11 cellular contexts compared by ENCODE assay signal in genomic region chr9:68793605-68794343, GRCh38.
A peak's percentile ranks its signal among the peaks of the same experiment; 100 is the strongest.
DNase-seq lines count a peak whose midpoint lies in the region; ATAC-seq lines count a peak whose summit lies in the region.
"Had no signal": no experiment of that assay in that cellular context is flagged by ENCODE, and none has a peak within 500 bp of the region (broad histone marks: within the 10 kb centered on the region; RNA-seq: fewer than 3 reads in every experiment).

No MANE protein-coding gene starts in this region.

- intact Hi-C loops in posterior vena cava (cut with DNase I) = no loop called here

- DNase-seq in posterior vena cava (ENCODE audit: low spot score) = no peak
- DNase-seq in medulla oblongata (ENCODE audit: extremely low spot score) = no peak
- no peak for DNase-seq in NCI-H2196 treated with DMSO at 0.1 percent for 48 hours (lab: John Stamatoyannopoulos, UW; ENCODE audit: unreplicated experiment)
- DNase-seq: islet precursor cell, NCI-H2029 had no signal

- ATAC-seq in GM18858 (IDR thresholded peaks at IDR 0.05; ENCODE audit: unreplicated experiment) (peak; percentile 85), GM21528 (IDR thresholded peaks at IDR 0.05; ENCODE audit: low FRiP score, unreplicated experiment) (peak; percentile 87), HG03196 (IDR thresholded peaks at IDR 0.05; ENCODE audit: unreplicated experiment) (peak; percentile 81), esophagus mucosa (peak; percentile 64), HG03439 (IDR thresholded peaks at IDR 0.05; ENCODE audit: unreplicated experiment) (no peak)
- ATAC-seq: SK-N-SH treated with all-trans-retinoic acid at 6 μM for 48 hours had no signal
